29 cellular contexts compared by ENCODE assay signal in genomic region chr4:97457253-97457652, GRCh38.
DNase-seq lines count a peak whose midpoint lies in the region; ATAC-seq and TF ChIP-seq lines count a peak whose summit lies in the region.
"Had no signal": no experiment of that assay in that cellular context is flagged by ENCODE, and none has a peak within 500 bp of the region (broad histone marks: within the 10 kb centered on the region; RNA-seq: fewer than 3 reads in every experiment).

No MANE protein-coding gene starts in this region.

- no peak for TF ChIP-seq EP300 in gastroesophageal sphincter (IDR thresholded peaks at IDR 0.05)

- TF ChIP-seq POLR2A in body of pancreas (IDR thresholded peaks at IDR 0.05) (no peak), adrenal gland (IDR thresholded peaks at IDR 0.05) (no peak), gastroesophageal sphincter (IDR thresholded peaks at IDR 0.05) (no peak)

- DNase-seq in NCI-H1417 (lab: John Stamatoyannopoulos, UW), result peak in 2 of 3 experiments; percentile 15 to 74
- DNase-seq in NCI-H1417 treated with DMSO at 0.1 percent for 48 hours (lab: John Stamatoyannopoulos, UW), result no peak
- DNase-seq in NCI-H1105 treated with DMSO at 0.1 percent for 48 hours (lab: John Stamatoyannopoulos, UW), result peak; percentile 83
- no peak for DNase-seq in body of pancreas
- DNase-seq in adrenal gland, result no peak
- no peak for DNase-seq in COLO829 (ENCODE audit: low spot score)
- DNase-seq: activated CD4-positive, alpha-beta T cell treated with anti-CD3 and anti-CD28 coated beads, Interleukin-2, amount 50 U/mL, for 1 hour; activated CD8-positive, alpha-beta memory T cell treated with anti-CD3 and anti-CD28 coated beads, Interleukin-2, amount 10 ng/mL, durations not matched to agents 7 days and 5 days; activated naive CD4-positive, alpha-beta T cell treated with anti-CD3 and anti-CD28 coated beads for 36 hours; activated T-cell treated with anti-CD3 and anti-CD28 coated beads, Interleukin-2, amount 50 U/mL, for 72 hours; amniotic stem cell; colonic mucosa; effector memory CD8-positive, alpha-beta T cell; IMR-90; islet precursor cell; NCI-H1092 treated with DMSO at 0.1 percent for 48 hours; NCI-H2107; NCI-H82; Right ventricle myocardium superior; stimulated activated CD4-positive, alpha-beta T cell treated with anti-CD3 and anti-CD28 coated beads, Interleukin-2, amount 100 ng/mL, for 24 hours; substantia nigra; upper lobe of right lung; WERI-Rb-1 had no signal

- WGBS in body of pancreas, 2 donors, result 21 to 32% methylated on average over 1 of the region's 1 CpG
- 59 to 86% (median 76%) methylated on average over 1 of the region's 1 CpG for WGBS in adrenal gland, 4 donors
- 70 to 100% methylated on average over 1 of the region's 1 CpG for WGBS in gastroesophageal sphincter (ENCODE audit: low coverage in 1 of 2), 2 donors

- H3K9me3 ChIP-seq in body of pancreas (no peaks in the 10 kb centered on the region), adrenal gland (replicated peaks in 1 of 3) (no peaks in the 10 kb centered on the region), gastroesophageal sphincter (no peaks in the 10 kb centered on the region)
- H3K9me3 ChIP-seq: colonic mucosa, upper lobe of right lung had no signal

- H3K36me3 ChIP-seq in body of pancreas (replicated peaks in 1 of 2; ENCODE audit: insufficient read depth in 1 of 2, low read depth in 2 of 2) (no peaks in the 10 kb centered on the region), adrenal gland (replicated peaks in 1 of 2) (no peaks in the 10 kb centered on the region), gastroesophageal sphincter (no peaks in the 10 kb centered on the region)
- H3K36me3 ChIP-seq: breast epithelium, colonic mucosa, upper lobe of right lung, WERI-Rb-1 had no signal

- H3K27ac Mint-ChIP-seq in nephron, result peak overlapping the region; percentile 31 to 78 (median 48)
- H3K27ac Mint-ChIP-seq: activated CD8-positive, alpha-beta memory T cell treated with anti-CD3 and anti-CD28 coated beads, Interleukin-2, amount 10 ng/mL, durations not matched to agents 7 days and 5 days; activated naive CD4-positive, alpha-beta T cell treated with anti-CD3 and anti-CD28 coated beads for 36 hours; activated T-cell treated with anti-CD3 and anti-CD28 coated beads, Interleukin-2, amount 50 U/mL, for 72 hours; effector memory CD8-positive, alpha-beta T cell; T-helper 2 cell treated with Interferon-gamma antibody and Interleukin-4, amounts not matched to agents 5 μg/mL and 100 μg/mL, for 36 hours had no signal

- intact Hi-C loops in body of pancreas (cut with DNase I) (no loop called here), adrenal gland (cut with DNase I) (no loop called here)

- peak; percentile 58 for ATAC-seq in body of pancreas
- no peak for ATAC-seq in gastroesophageal sphincter
- ATAC-seq: activated CD8-positive, alpha-beta memory T cell treated with anti-CD3 and anti-CD28 coated beads, Interleukin-2, amount 10 ng/mL, durations not matched to agents 7 days and 5 days; activated T-cell treated with anti-CD3 and anti-CD28 coated beads, Interleukin-2, amount 50 U/mL, for 72 hours; effector memory CD8-positive, alpha-beta T cell; upper lobe of right lung had no signal

- H3K36me3 Mint-ChIP-seq in nephron (ENCODE audit: low read depth), result no peaks in the 10 kb centered on the region
- H3K36me3 Mint-ChIP-seq: activated CD8-positive, alpha-beta memory T cell treated with anti-CD3 and anti-CD28 coated beads, Interleukin-2, amount 10 ng/mL, durations not matched to agents 7 days and 5 days had no signal

- peaks cover 7% of the 10 kb centered on the region for H3K9me3 Mint-ChIP-seq in nephron

- H3K27me3 Mint-ChIP-seq in nephron (ENCODE audit: low read depth), result no peaks in the 10 kb centered on the region
- H3K27me3 Mint-ChIP-seq: activated CD8-positive, alpha-beta memory T cell treated with anti-CD3 and anti-CD28 coated beads, Interleukin-2, amount 10 ng/mL, durations not matched to agents 7 days and 5 days; effector memory CD8-positive, alpha-beta T cell had no signal

- H3K27me3 ChIP-seq in body of pancreas (no peaks in the 10 kb centered on the region), adrenal gland (no peaks in the 10 kb centered on the region), gastroesophageal sphincter (no peaks in the 10 kb centered on the region)
- H3K27me3 ChIP-seq: breast epithelium, colonic mucosa, upper lobe of right lung had no signal

- H3K4me1 Mint-ChIP-seq in nephron, result no peaks in the 10 kb centered on the region
- H3K4me1 Mint-ChIP-seq: activated CD8-positive, alpha-beta memory T cell treated with anti-CD3 and anti-CD28 coated beads, Interleukin-2, amount 10 ng/mL, durations not matched to agents 7 days and 5 days had no signal

- TF ChIP-seq CTCF in body of pancreas (IDR thresholded peaks at IDR 0.05), result no peak
- TF ChIP-seq CTCF in nephron (IDR thresholded peaks at IDR 0.05; ENCODE audit: unreplicated experiment in 3 of 3), result no peak
- no peak for TF ChIP-seq CTCF in adrenal gland (IDR thresholded peaks at IDR 0.05)
- TF ChIP-seq CTCF in gastroesophageal sphincter (IDR thresholded peaks at IDR 0.05), result no peak

- H3K4me1 ChIP-seq in body of pancreas (no peaks in the 10 kb centered on the region), adrenal gland (replicated peaks in 1 of 2) (no peaks in the 10 kb centered on the region), gastroesophageal sphincter (no peaks in the 10 kb centered on the region)
- H3K4me1 ChIP-seq: breast epithelium, colonic mucosa, upper lobe of right lung had no signal

- H3K4me3 ChIP-seq in body of pancreas (no peak overlapping the region), adrenal gland (no peak overlapping the region), gastroesophageal sphincter (no peak overlapping the region)
- H3K4me3 ChIP-seq: breast epithelium, colonic mucosa, skin epidermis, upper lobe of right lung had no signal

- H3K27ac ChIP-seq in body of pancreas (no peak overlapping the region), adrenal gland (no peak overlapping the region), gastroesophageal sphincter (no peak overlapping the region)
- H3K27ac ChIP-seq: breast epithelium, colonic mucosa, HL-60, skin epidermis, upper lobe of right lung, WERI-Rb-1 had no signal

- no peak overlapping the region for H3K4me3 Mint-ChIP-seq in nephron
- H3K4me3 Mint-ChIP-seq: activated CD8-positive, alpha-beta memory T cell treated with anti-CD3 and anti-CD28 coated beads, Interleukin-2, amount 10 ng/mL, durations not matched to agents 7 days and 5 days; activated naive CD4-positive, alpha-beta T cell treated with anti-CD3 and anti-CD28 coated beads for 36 hours; activated T-cell treated with anti-CD3 and anti-CD28 coated beads, Interleukin-2, amount 50 U/mL, for 72 hours; effector memory CD8-positive, alpha-beta T cell; T-helper 2 cell treated with Interferon-gamma antibody and Interleukin-4, amounts not matched to agents 5 μg/mL and 100 μg/mL, for 36 hours had no signal

Comparison
In these comparisons a context has a peak if more than half of its experiments do, and no peak if none do; other contexts are left out.
1. DNase-seq: peak in NCI-H1417 (2 of 3) and NCI-H1105 treated with DMSO at 0.1 percent for 48 hours (single experiment); none in NCI-H1417 treated with DMSO at 0.1 percent for 48 hours (single experiment), body of pancreas (0 of 4), adrenal gland (0 of 7) and COLO829 (single experiment).